Comparison of ENCODE assay signal across 7 cellular contexts in genomic region chr15:77973273-77974097, GRCh38.
DNase-seq lines count a peak whose midpoint lies in the region; ATAC-seq, FAIRE-seq and TF ChIP-seq lines count a peak whose summit lies in the region.
"Not testable (repeated sequence)": the region's sequence is repeated elsewhere in the genome, so short reads cannot be mapped to it uniquely, and the experiment has no call there.

No MANE protein-coding gene starts in this region.

- not testable (repeated sequence) for H3K27me3 ChIP-seq in GM23248 (replicated peaks; ENCODE audit: insufficient read depth); right cardiac atrium (ENCODE audit: control insufficient read depth, insufficient read depth); subcutaneous abdominal adipose tissue (ENCODE audit: control insufficient read depth in 5 of 5, insufficient read depth in 4 of 5, low read length in 5 of 5)

- intact Hi-C loops in Right ventricle myocardium superior (cut with DNase I): loop anchor here (10.0 kb wide), 1 partner anchor 801 kb away; no protein-coding TSS in a partner anchor
- intact Hi-C loops in right cardiac atrium (cut with DNase I); mucosa of descending colon (cut with DNase I, micrococcal nuclease); sciatic nerve (cut with DNase I): not testable (repeated sequence)

- H3K27ac ChIP-seq in GM23248: peak overlapping the region; percentile 33; the same call in 1 of the 2 replicates
- H3K27ac ChIP-seq in right cardiac atrium (ENCODE audit: low read length): peak overlapping the region; percentile 83
- H3K27ac ChIP-seq in subcutaneous abdominal adipose tissue (ENCODE audit: low read depth, low read length): peak overlapping the region; percentile 41

- WGBS in GM23248 (ENCODE audit: low coverage in 1 of 2, low lambda C conversion rate in 2 of 2, missing lambda C conversion rate in 2 of 2), 2 experiments: 42 to 55% methylated on average over 7 to 9 of the region's 22 CpGs
- 44% methylated on average over 8 of the region's 22 CpGs for WGBS in right cardiac atrium

- H3K9ac ChIP-seq in GM23248: peak overlapping the region; percentile 38; the same call in 1 of the 2 replicates
- H3K9ac ChIP-seq in subcutaneous abdominal adipose tissue (ENCODE audit: low read length in 5 of 5): not testable (repeated sequence)

- DNase-seq in GM23248; Right ventricle myocardium superior; right cardiac atrium; mucosa of descending colon; sciatic nerve (ENCODE audit: low spot score): not testable (repeated sequence)

- not testable (repeated sequence) for H4K20me1 ChIP-seq in GM23248 (ENCODE audit: insufficient read depth)

- H3K9me3 ChIP-seq in GM23248 (ENCODE audit: low read depth); right cardiac atrium (ENCODE audit: control insufficient read depth, low read length); mucosa of descending colon; subcutaneous abdominal adipose tissue (ENCODE audit: control insufficient read depth in 5 of 5, low read length in 5 of 5): not testable (repeated sequence)

- not testable (repeated sequence) for H2AFZ ChIP-seq in GM23248

- H3K36me3 ChIP-seq in GM23248 (ENCODE audit: low read depth); mucosa of descending colon (ENCODE audit: low read depth); subcutaneous abdominal adipose tissue (ENCODE audit: control insufficient read depth in 5 of 5, insufficient read depth in 5 of 5, low read length in 5 of 5): not testable (repeated sequence)

- in situ Hi-C loops in GM23248 (cut with MboI): not testable (repeated sequence)

- not testable (repeated sequence) for H3K4me1 ChIP-seq in GM23248 (ENCODE audit: insufficient read depth); mucosa of descending colon (ENCODE audit: low read depth)
- H3K4me1 ChIP-seq in right cardiac atrium (ENCODE audit: control insufficient read depth, insufficient read depth, low read length) (peaks cover 11% of the 10 kb centered on the region), subcutaneous abdominal adipose tissue (ENCODE audit: control insufficient read depth in 5 of 5, insufficient read depth in 5 of 5, low read length in 5 of 5) (peaks cover 0 to 31% (median 27%) of the 10 kb centered on the region in 5 donors)

- H3K4me3 ChIP-seq in GM23248; right cardiac atrium (ENCODE audit: low read length); mucosa of descending colon; subcutaneous abdominal adipose tissue (ENCODE audit: low read depth in 1 of 5, low read length in 5 of 5): not testable (repeated sequence)

- not testable (repeated sequence) for TF ChIP-seq CTCF in mucosa of descending colon (IDR thresholded peaks at IDR 0.05)

- peak; percentile 68 for ATAC-seq in Right ventricle myocardium superior (ENCODE audit: poor library complexity)
- peak; percentile 58 to 79 for ATAC-seq in right cardiac atrium
- peak; percentile 70 for ATAC-seq in mucosa of descending colon
- ATAC-seq in sciatic nerve: peak; percentile 63

- FAIRE-seq in endometrium (lab: Jason Lieb, UNC): peak; percentile 48

- not testable (repeated sequence) for H3K79me2 ChIP-seq in GM23248 (ENCODE audit: insufficient read depth)

- H3K9me2 ChIP-seq in GM23248 (ENCODE audit: insufficient read depth): not testable (repeated sequence)

- H3K4me2 ChIP-seq in GM23248 (ENCODE audit: unreplicated experiment): not testable (repeated sequence)

- H3F3A ChIP-seq in GM23248 (ENCODE audit: insufficient read depth): not testable (repeated sequence)

Comparison
In these comparisons a context has a peak if more than half of its experiments do, and no peak if none do; other contexts are left out.
1. H3K27ac ChIP-seq: peak in every context shown above with its lines; median percentile 83 in right cardiac atrium; 41 in subcutaneous abdominal adipose tissue; 33 in GM23248.